In genomic region chr1:240575976-240576666, GRCh38 we compare ENCODE assay signal across 8 cellular contexts. TPM values are rescaled to one million over a fixed set of nuclear protein-coding genes. Genes with fewer than 3 reads are reported as not detected.
DNase-seq lines count a peak whose midpoint lies in the region; ATAC-seq and TF ChIP-seq lines count a peak whose summit lies in the region.

No MANE protein-coding gene starts in this region.

- POLR2A ChIA-PET in A673 (lab: Charles Lee; ENCODE audit: low non-redundant PET) = no interaction called here

- no peak for TF ChIP-seq RAD21 in liver (IDR thresholded peaks at IDR 0.05)

- peaks cover 20% of the 10 kb centered on the region for H3K9me3 Mint-ChIP-seq in activated T-helper 1 cell treated with anti-CD3 and anti-CD28 coated beads, Interleukin-12 subunit alpha, Interleukin-12 subunit beta, Interleukin-2, Interleukin-4 antibody, amounts not matched to agents 30 ng/mL and 10 ng/mL and 1 ng/mL, durations not matched to agents 14 hours and 24 hours and 36 hours

- no peaks in the 10 kb centered on the region for H3K9me3 ChIP-seq in A673 (ENCODE audit: low read depth, low read length, poor library complexity, severe bottlenecking)
- H3K9me3 ChIP-seq in liver (ENCODE audit: control insufficient read depth in 4 of 4, low read length in 3 of 4) = no peaks in the 10 kb centered on the region

- H3K27me3 ChIP-seq in A673 (replicated peaks; ENCODE audit: insufficient read depth, low read depth, low read length, poor library complexity) (peaks cover 5% of the 10 kb centered on the region), liver (ENCODE audit: control insufficient read depth in 4 of 4, insufficient read depth in 4 of 4, low read length in 3 of 4) (no peaks in the 10 kb centered on the region)

- CTCF ChIA-PET in A673 (lab: Charles Lee) = no interaction called here

- H3K4me3 Mint-ChIP-seq in activated T-helper 1 cell treated with anti-CD3 and anti-CD28 coated beads, Interleukin-12 subunit alpha, Interleukin-12 subunit beta, Interleukin-2, Interleukin-4 antibody, amounts not matched to agents 30 ng/mL and 10 ng/mL and 1 ng/mL, durations not matched to agents 14 hours and 24 hours and 36 hours = no peak overlapping the region

- intact Hi-C loops in A673 (cut with micrococcal nuclease; ENCODE audit: unreplicated experiment) = no loop called here
- intact Hi-C loops in activated T-helper 1 cell treated with anti-CD3 and anti-CD28 coated beads, Interleukin-12 subunit alpha, Interleukin-12 subunit beta, Interleukin-2, Interleukin-4 antibody, amounts not matched to agents 30 ng/mL and 10 ng/mL and 1 ng/mL, durations not matched to agents 14 hours and 24 hours and 36 hours (cut with micrococcal nuclease) = loop anchor here (2.0 kb wide), 1 partner anchor 37 kb away; the partner anchor contains the start of gene GREM2

- H3K4me1 Mint-ChIP-seq in activated T-helper 1 cell treated with anti-CD3 and anti-CD28 coated beads, Interleukin-12 subunit alpha, Interleukin-12 subunit beta, Interleukin-2, Interleukin-4 antibody, amounts not matched to agents 30 ng/mL and 10 ng/mL and 1 ng/mL, durations not matched to agents 14 hours and 24 hours and 36 hours (ENCODE audit: low read depth) = peaks cover 15% of the 10 kb centered on the region

- peak; percentile 35 for DNase-seq in A673 (ENCODE audit: low spot score)
- peak; percentile 87 for DNase-seq in M059J (ENCODE audit: low read depth)
- peak; percentile 27 for DNase-seq in activated T-helper 1 cell treated with anti-CD3 and anti-CD28 coated beads, Interleukin-12 subunit alpha, Interleukin-12 subunit beta, Interleukin-2, Interleukin-4 antibody, amounts not matched to agents 30 ng/mL and 10 ng/mL and 1 ng/mL, durations not matched to agents 14 hours and 24 hours and 36 hours (ENCODE audit: low spot score)
- DNase-seq in NCI-H774 (lab: John Stamatoyannopoulos, UW) = no peak
- no peak for DNase-seq in iPS-NIHi11 (ENCODE audit: low spot score)

- H3K27me3 Mint-ChIP-seq in activated T-helper 1 cell treated with anti-CD3 and anti-CD28 coated beads, Interleukin-12 subunit alpha, Interleukin-12 subunit beta, Interleukin-2, Interleukin-4 antibody, amounts not matched to agents 30 ng/mL and 10 ng/mL and 1 ng/mL, durations not matched to agents 14 hours and 24 hours and 36 hours (ENCODE audit: insufficient read depth) = peaks cover 2% of the 10 kb centered on the region

- no peak for TF ChIP-seq CTCF in A673 (conservative IDR thresholded peaks at IDR 0.05; ENCODE audit: low read depth, low read length)
- TF ChIP-seq CTCF in liver (IDR thresholded peaks at IDR 0.05; ENCODE audit: low read depth, low read length, missing input control) = no peak

- BruUV-seq in A673 (replicated peaks; lab: Mats Ljungman, UMichigan) = no TSS peak

- H3K27ac ChIP-seq in A673 (ENCODE audit: low read depth, low read length, poor library complexity, severe bottlenecking) (no peak overlapping the region), liver (ENCODE audit: low read depth in 1 of 2, low read length in 2 of 2) (peak overlapping the region; percentile 72 to 78)

- H3K4me3 ChIP-seq in A673 (ENCODE audit: low read depth, low read length, poor library complexity, severe bottlenecking) (peak overlapping the region; percentile 12), liver (ENCODE audit: low read depth in 1 of 3, low read length in 3 of 3) (peak overlapping the region; percentile 1 to 58 (median 55))

- ATAC-seq in GM18867 (IDR thresholded peaks at IDR 0.05; ENCODE audit: unreplicated experiment) = peak; percentile 86
- no peak for ATAC-seq in HG03045 (IDR thresholded peaks at IDR 0.05; ENCODE audit: unreplicated experiment)

- no peaks in the 10 kb centered on the region for H3K36me3 Mint-ChIP-seq in activated T-helper 1 cell treated with anti-CD3 and anti-CD28 coated beads, Interleukin-12 subunit alpha, Interleukin-12 subunit beta, Interleukin-2, Interleukin-4 antibody, amounts not matched to agents 30 ng/mL and 10 ng/mL and 1 ng/mL, durations not matched to agents 14 hours and 24 hours and 36 hours (ENCODE audit: low read depth)

- H3K27ac Mint-ChIP-seq in activated T-helper 1 cell treated with anti-CD3 and anti-CD28 coated beads, Interleukin-12 subunit alpha, Interleukin-12 subunit beta, Interleukin-2, Interleukin-4 antibody, amounts not matched to agents 30 ng/mL and 10 ng/mL and 1 ng/mL, durations not matched to agents 14 hours and 24 hours and 36 hours = no peak overlapping the region

- 40% methylated on average over 9 of the region's 9 CpGs for WGBS in liver

- H3K4me1 ChIP-seq in A673 (ENCODE audit: insufficient read depth, low read length, poor library complexity, severe bottlenecking) (no peaks in the 10 kb centered on the region), liver (ENCODE audit: control insufficient read depth in 4 of 4, insufficient read depth in 4 of 4, low read length in 3 of 4) (peaks cover 0 to 5% (median 2%) of the 10 kb centered on the region in 4 donors)

- peak overlapping the region; percentile 22 to 95 for H3K9ac ChIP-seq in liver (ENCODE audit: low read depth in 1 of 2, low read length in 2 of 2)

- H3K36me3 ChIP-seq in A673 (ENCODE audit: insufficient read depth, low read length, poor library complexity, severe bottlenecking) = no peaks in the 10 kb centered on the region
- peaks cover 0 to 2% (median 0%) of the 10 kb centered on the region in 4 donors for H3K36me3 ChIP-seq in liver (ENCODE audit: control insufficient read depth in 4 of 4, insufficient read depth in 3 of 4, low read depth in 1 of 4, low read length in 3 of 4)

TF ChIP-seq in liver, 16 proteins besides CTCF, POLR2A, EP300 and RAD21:
- peak in 1 of 2 donors; percentile 42 for TF ChIP-seq GABPA (IDR thresholded peaks at IDR 0.05 in 1 of 2, conservative IDR thresholded peaks at IDR 0.05 in 1 of 2)
- TF ChIP-seq EGR1 (IDR thresholded peaks at IDR 0.05; ENCODE audit: low read depth in 2 of 2) = no peak
- peak; percentile 3 to 25 for TF ChIP-seq RXRA (IDR thresholded peaks at IDR 0.05)

RNA-seq across cellular contexts. Expression of gene GREM2, which starts 35.8 kb away (rescaled TPM):
- total RNA-seq in A673 (2021) (not detected in 2 replicates), liver (1 to 10 TPM in 1 of 2 donors, under 1 TPM in 1; 0.19 to 4.0 TPM)
- 0.15 TPM in 1 of 2 replicates, not detected in the other for total RNA-seq in M059J (2014; rRNA removed; shearing (Covaris generic))
- total RNA-seq in activated T-helper 1 cell treated with anti-CD3 and anti-CD28 coated beads, Interleukin-12 subunit alpha, Interleukin-12 subunit beta, Interleukin-2, Interleukin-4 antibody, amounts not matched to agents 30 ng/mL and 10 ng/mL and 1 ng/mL, durations not matched to agents 14 hours and 24 hours and 36 hours = 0.05 TPM in 2 replicates
- 10 to 100 TPM in 1 of 2 donors, 1 to 10 TPM in 1; 4.5 to 19.5 TPM for polyA plus RNA-seq in liver

Comparison
In these comparisons a context has a peak if more than half of its experiments do, and no peak if none do; other contexts are left out.
1. DNase-seq: peak in A673 (single experiment), M059J (single experiment) and activated T-helper 1 cell treated with anti-CD3 and anti-CD28 coated beads, Interleukin-12 subunit alpha, Interleukin-12 subunit beta, Interleukin-2, Interleukin-4 antibody, amounts not matched to agents 30 ng/mL and 10 ng/mL and 1 ng/mL, durations not matched to agents 14 hours and 24 hours and 36 hours (single experiment); none in NCI-H774 (single experiment) and iPS-NIHi11 (single experiment).